In the genomic region with DNA sequence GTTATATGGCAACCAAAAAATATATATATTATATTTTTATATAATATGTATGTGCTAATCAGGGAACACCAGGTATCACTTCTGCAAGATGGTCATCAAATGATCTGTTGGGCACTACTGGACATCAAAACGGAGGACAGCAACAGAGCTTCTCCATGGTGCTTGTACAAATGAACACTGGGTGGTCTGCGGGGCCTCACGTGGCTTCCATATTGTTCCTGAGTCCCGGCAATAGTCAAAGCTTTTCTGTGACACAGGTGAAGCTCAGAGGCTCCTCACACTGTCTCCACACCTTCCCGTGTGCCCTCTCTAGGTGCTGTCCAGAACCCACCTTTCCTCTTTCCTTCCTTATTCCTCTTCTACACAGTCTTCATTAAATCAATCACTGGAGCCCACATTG, we compare ENCODE assay signal across 37 cellular contexts.
"Had no signal": no experiment of that assay in that cellular context is flagged by ENCODE, and none has a peak within 500 bp of the region (broad histone marks: within the 10 kb centered on the region; RNA-seq: fewer than 3 reads in every experiment).

No MANE protein-coding gene starts in this region.

- H3K4me1 ChIP-seq: adrenal gland, body of pancreas had no signal

- DNase-seq: activated B cell treated with CpG ODN at 0.5 μM for 24 hours; activated CD4-positive, alpha-beta memory T cell treated with anti-CD3 and anti-CD28 coated beads for 36 hours; activated CD4-positive, alpha-beta T cell treated with anti-CD3 and anti-CD28 coated beads for 4 hours; activated CD4-positive, alpha-beta T cell treated with anti-CD3 and anti-CD28 coated beads, Interleukin-2, amount 10 ng/mL, durations not matched to agents 24 days and 14 days; activated CD4-positive, alpha-beta T cell treated with anti-CD3 and anti-CD28 coated beads, Interleukin-2, amount 50 U/mL, for 1 hour; activated CD4-positive, alpha-beta T cell treated with anti-CD3 and anti-CD28 coated beads, Interleukin-2, amount 50 U/mL, for 4 hours; activated CD4-positive, CD25-positive, alpha-beta regulatory T cell treated with anti-CD3 and anti-CD28 coated beads, Interleukin-2, amount 50 U/mL, for 72 hours; activated CD8-positive, alpha-beta memory T cell treated with anti-CD3 and anti-CD28 coated beads, Interleukin-2, amount 50 U/mL, for 4 hours; activated CD8-positive, alpha-beta T cell treated with anti-CD3 and anti-CD28 coated beads for 36 hours; activated effector memory CD4-positive, alpha-beta T cell treated with anti-CD3 and anti-CD28 coated beads, Interleukin-2, amount 50 U/mL, for 16 hours; activated gamma-delta T cell treated with Interleukin-2 at 50 U/mL for 16 hours; activated naive CD4-positive, alpha-beta T cell; activated naive CD4-positive, alpha-beta T cell treated with anti-CD3 and anti-CD28 coated beads for 36 hours; activated naive CD4-positive, alpha-beta T cell treated with anti-CD3 and anti-CD28 coated beads, Interleukin-2, amount 50 U/mL, for 16 hours; activated naive CD8-positive, alpha-beta T cell treated with anti-CD3 and anti-CD28 coated beads for 36 hours; activated T-cell treated with anti-CD3 and anti-CD28 coated beads for 4 hours; activated T-cell treated with anti-CD3 and anti-CD28 coated beads, Interleukin-2, amount 50 U/mL, for 1 hour; activated T-cell treated with anti-CD3 and anti-CD28 coated beads, Interleukin-2, amount 50 U/mL, for 4 hours; activated T-cell treated with anti-CD3 and anti-CD28 coated beads, Interleukin-2, amount 50 U/mL, for 72 hours; adrenal gland; amniotic stem cell; aorta; body of pancreas; brain microvascular endothelial cell; caudate nucleus; cerebellar nuclear complex; T-helper 1 cell; T-helper 2 cell; T-helper 9 cell had no signal

- H3K36me3 ChIP-seq: adrenal gland, brain microvascular endothelial cell, cardiac muscle cell had no signal

- H3K4me3 Mint-ChIP-seq: activated B cell treated with CpG ODN at 0.5 μM for 24 hours; activated CD4-positive, alpha-beta memory T cell treated with anti-CD3 and anti-CD28 coated beads for 36 hours; activated CD4-positive, alpha-beta T cell treated with anti-CD3 and anti-CD28 coated beads, Interleukin-2, amount 10 ng/mL, durations not matched to agents 24 days and 14 days; activated CD8-positive, alpha-beta T cell treated with anti-CD3 and anti-CD28 coated beads for 36 hours; activated naive CD4-positive, alpha-beta T cell treated with anti-CD3 and anti-CD28 coated beads for 36 hours; activated naive CD8-positive, alpha-beta T cell treated with anti-CD3 and anti-CD28 coated beads for 36 hours; activated T-cell treated with anti-CD3 and anti-CD28 coated beads, Interleukin-2, amount 50 U/mL, for 4 hours; activated T-cell treated with anti-CD3 and anti-CD28 coated beads, Interleukin-2, amount 50 U/mL, for 72 hours; activated T-helper 1 cell treated with anti-CD3 and anti-CD28 coated beads, Interleukin-12 subunit alpha, Interleukin-12 subunit beta, Interleukin-2, Interleukin-4 antibody, amounts not matched to agents 30 ng/mL and 10 ng/mL and 1 ng/mL, durations not matched to agents 14 hours and 24 hours and 36 hours; activated T-helper 17 cell treated with anti-CD3 and anti-CD28 coated beads, Interleukin-2, amount 50 U/mL, for 72 hours; central memory CD8-positive, alpha-beta T cell; T-helper 1 cell treated with Interleukin-12 subunit alpha and Interleukin-12 subunit beta and Interleukin-4 antibody, amounts not matched to agents 30 μg/mL and 1 μg/mL, for 36 hours; T-helper 2 cell treated with Interferon-gamma antibody and Interleukin-4, amounts not matched to agents 5 μg/mL and 100 μg/mL, for 36 hours had no signal

- H3K9me3 ChIP-seq: adrenal gland, body of pancreas had no signal

- H3K27ac Mint-ChIP-seq: activated B cell treated with CpG ODN at 0.5 μM for 24 hours; activated CD4-positive, alpha-beta memory T cell treated with anti-CD3 and anti-CD28 coated beads for 36 hours; activated CD4-positive, alpha-beta T cell treated with anti-CD3 and anti-CD28 coated beads, Interleukin-2, amount 10 ng/mL, durations not matched to agents 24 days and 14 days; activated CD8-positive, alpha-beta T cell treated with anti-CD3 and anti-CD28 coated beads for 36 hours; activated naive CD4-positive, alpha-beta T cell treated with anti-CD3 and anti-CD28 coated beads for 36 hours; activated naive CD4-positive, alpha-beta T cell treated with anti-CD3 and anti-CD28 coated beads, Interleukin-2, amount 50 U/mL, for 72 hours; activated naive CD8-positive, alpha-beta T cell treated with anti-CD3 and anti-CD28 coated beads for 36 hours; activated T-cell treated with anti-CD3 and anti-CD28 coated beads, Interleukin-2, amount 50 U/mL, for 72 hours; activated T-helper 1 cell treated with anti-CD3 and anti-CD28 coated beads, Interleukin-12 subunit alpha, Interleukin-12 subunit beta, Interleukin-2, Interleukin-4 antibody, amounts not matched to agents 30 ng/mL and 10 ng/mL and 1 ng/mL, durations not matched to agents 14 hours and 24 hours and 36 hours; activated T-helper 17 cell treated with anti-CD3 and anti-CD28 coated beads, Interleukin-2, amount 50 U/mL, for 72 hours; T-helper 1 cell treated with Interleukin-12 subunit alpha and Interleukin-12 subunit beta and Interleukin-4 antibody, amounts not matched to agents 30 μg/mL and 1 μg/mL, for 36 hours; T-helper 2 cell treated with Interferon-gamma antibody and Interleukin-4, amounts not matched to agents 5 μg/mL and 100 μg/mL, for 36 hours had no signal

- H3K4me3 ChIP-seq: adrenal gland, body of pancreas, cardiac muscle cell had no signal

- H3K27ac ChIP-seq: adrenal gland, body of pancreas, brain microvascular endothelial cell, cardiac muscle cell, VCaP had no signal

- H3K4me1 Mint-ChIP-seq: activated B cell treated with CpG ODN at 0.5 μM for 24 hours; activated CD4-positive, alpha-beta T cell treated with anti-CD3 and anti-CD28 coated beads, Interleukin-2, amount 10 ng/mL, durations not matched to agents 24 days and 14 days; activated naive CD8-positive, alpha-beta T cell treated with anti-CD3 and anti-CD28 coated beads for 36 hours; activated T-helper 17 cell treated with anti-CD3 and anti-CD28 coated beads, Interleukin-2, amount 50 U/mL, for 72 hours; central memory CD8-positive, alpha-beta T cell had no signal

- ATAC-seq: activated CD8-positive, alpha-beta T cell treated with anti-CD3 and anti-CD28 coated beads for 36 hours; activated naive CD4-positive, alpha-beta T cell treated with anti-CD3 and anti-CD28 coated beads, Interleukin-2, amount 50 U/mL, for 72 hours; activated T-cell treated with anti-CD3 and anti-CD28 coated beads, Interleukin-2, amount 50 U/mL, for 4 hours; activated T-cell treated with anti-CD3 and anti-CD28 coated beads, Interleukin-2, amount 50 U/mL, for 72 hours; activated T-helper 17 cell treated with anti-CD3 and anti-CD28 coated beads, Interleukin-2, amount 50 U/mL, for 72 hours; body of pancreas had no signal

- H3K36me3 Mint-ChIP-seq: activated CD4-positive, alpha-beta memory T cell treated with anti-CD3 and anti-CD28 coated beads for 36 hours; activated naive CD4-positive, alpha-beta T cell treated with anti-CD3 and anti-CD28 coated beads, Interleukin-2, amount 50 U/mL, for 72 hours; activated naive CD8-positive, alpha-beta T cell treated with anti-CD3 and anti-CD28 coated beads for 36 hours had no signal

- H3K27me3 ChIP-seq: body of pancreas, brain microvascular endothelial cell, cardiac muscle cell had no signal

- H3K27me3 Mint-ChIP-seq: activated B cell treated with CpG ODN at 0.5 μM for 24 hours; activated CD4-positive, alpha-beta T cell treated with anti-CD3 and anti-CD28 coated beads, Interleukin-2, amount 10 ng/mL, durations not matched to agents 24 days and 14 days; central memory CD8-positive, alpha-beta T cell had no signal

- H3K9me3 Mint-ChIP-seq: activated B cell treated with CpG ODN at 0.5 μM for 24 hours; activated CD4-positive, alpha-beta memory T cell treated with anti-CD3 and anti-CD28 coated beads for 36 hours; activated CD4-positive, alpha-beta T cell treated with anti-CD3 and anti-CD28 coated beads, Interleukin-2, amount 10 ng/mL, durations not matched to agents 24 days and 14 days; activated naive CD4-positive, alpha-beta T cell treated with anti-CD3 and anti-CD28 coated beads for 36 hours; activated naive CD8-positive, alpha-beta T cell treated with anti-CD3 and anti-CD28 coated beads for 36 hours; activated T-cell treated with anti-CD3 and anti-CD28 coated beads, Interleukin-2, amount 50 U/mL, for 4 hours; activated T-helper 1 cell treated with anti-CD3 and anti-CD28 coated beads, Interleukin-12 subunit alpha, Interleukin-12 subunit beta, Interleukin-2, Interleukin-4 antibody, amounts not matched to agents 30 ng/mL and 10 ng/mL and 1 ng/mL, durations not matched to agents 14 hours and 24 hours and 36 hours; central memory CD8-positive, alpha-beta T cell; T-helper 2 cell treated with Interferon-gamma antibody and Interleukin-4, amounts not matched to agents 5 μg/mL and 100 μg/mL, for 36 hours had no signal
